In the genomic region with DNA sequence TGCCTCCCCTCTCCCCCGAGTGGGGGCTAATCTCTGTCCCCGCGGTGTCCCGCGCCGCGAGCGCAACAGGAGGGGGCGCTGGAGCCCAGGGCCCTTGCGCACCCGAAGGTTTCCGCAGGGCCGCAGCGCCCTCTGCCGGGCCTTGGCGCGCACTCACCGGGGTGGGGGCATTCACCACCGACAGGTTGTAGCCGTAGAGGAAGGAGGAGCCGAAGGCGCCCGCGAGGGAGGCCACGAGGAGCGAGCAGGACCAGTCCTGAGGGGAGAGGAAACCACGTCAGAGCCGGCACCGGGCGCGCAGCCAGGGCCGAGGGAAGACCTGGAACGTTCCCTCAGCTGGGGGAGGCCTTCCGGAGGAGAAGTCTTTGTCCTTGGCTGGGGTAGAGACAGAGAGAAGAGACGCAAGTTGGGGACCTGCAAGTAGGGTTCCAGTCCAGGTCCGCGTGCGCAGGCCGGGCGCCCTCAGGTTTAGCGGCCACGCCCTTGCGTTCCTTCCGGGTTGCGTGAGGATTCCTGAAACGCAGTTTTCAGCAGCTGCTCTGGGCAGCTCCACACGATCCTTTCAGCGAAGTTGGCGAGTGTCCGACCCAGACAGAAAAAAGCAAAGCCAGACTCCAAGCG, we compare ENCODE assay signal across 9 cellular contexts. TPM values are rescaled to one million over a fixed set of nuclear protein-coding genes. Genes with fewer than 3 reads are reported as not detected.
DNase-seq lines count a peak whose midpoint lies in the region; ATAC-seq and TF ChIP-seq lines count a peak whose summit lies in the region.
"Had no signal": no experiment of that assay in that cellular context is flagged by ENCODE, and none has a peak within 500 bp of the region (broad histone marks: within the 10 kb centered on the region; RNA-seq: fewer than 3 reads in every experiment).

No MANE protein-coding gene starts in this region.

- TF ChIP-seq CTCF in 22Rv1 (IDR thresholded peaks at IDR 0.05) (peak; percentile 98), choroid plexus epithelial cell (conservative IDR thresholded peaks at IDR 0.05; ENCODE audit: low read depth, low read length) (peak; percentile 97)

- H3K36me3 Mint-ChIP-seq in activated CD4-positive, alpha-beta T cell treated with anti-CD3 and anti-CD28 coated beads for 36 hours (ENCODE audit: low read depth) = no peaks in the 10 kb centered on the region

- H3K4me3 Mint-ChIP-seq in activated CD4-positive, alpha-beta T cell treated with anti-CD3 and anti-CD28 coated beads for 36 hours = peak overlapping the region; percentile 77

- no peaks in the 10 kb centered on the region for H3K9me3 Mint-ChIP-seq in activated CD4-positive, alpha-beta T cell treated with anti-CD3 and anti-CD28 coated beads for 36 hours (ENCODE audit: low read depth)

- peak overlapping the region; percentile 81 for H3K27ac Mint-ChIP-seq in activated CD4-positive, alpha-beta T cell treated with anti-CD3 and anti-CD28 coated beads for 36 hours

- H3K4me3 ChIP-seq in choroid plexus epithelial cell (ENCODE audit: low read depth, low read length) = peak overlapping the region; percentile 61

- ATAC-seq in GM18519 (IDR thresholded peaks at IDR 0.05; ENCODE audit: low FRiP score, unreplicated experiment) = peak; percentile 96
- peak; percentile 86 for ATAC-seq in HG03060 (IDR thresholded peaks at IDR 0.05; ENCODE audit: low read depth, unreplicated experiment)
- peak; percentile 100 for ATAC-seq in activated CD4-positive, alpha-beta T cell treated with anti-CD3 and anti-CD28 coated beads for 36 hours

- POLR2A ChIA-PET in activated CD4-positive, alpha-beta T cell treated with anti-CD3 and anti-CD28 coated beads for 36 hours (lab: Charles Lee) = no interaction called here

- H3K27ac ChIP-seq in 22Rv1 = peak overlapping the region; percentile 52

- CTCF ChIA-PET in activated CD4-positive, alpha-beta T cell treated with anti-CD3 and anti-CD28 coated beads for 36 hours (lab: Charles Lee) = interaction anchor here (0.6 to 1.4 kb wide), 12 partner anchors 24 to 329 kb away, joined by 3 to 7 read pairs (median 3); no protein-coding TSS in a partner anchor

- DNase-seq in NCI-H2196 (lab: John Stamatoyannopoulos, UW; ENCODE audit: unreplicated experiment) = peak; percentile 96
- DNase-seq in activated CD4-positive, alpha-beta T cell treated with anti-CD3 and anti-CD28 coated beads for 36 hours = peak; percentile 97
- DNase-seq in choroid plexus epithelial cell (ENCODE audit: low read depth) = peak; percentile 98
- peak; percentile 94 for DNase-seq in kidney glomerular epithelial cell (lab: John Stamatoyannopoulos, UW)
- peak; percentile 89 to 92 for DNase-seq in stimulated activated CD4-positive, alpha-beta T cell treated with anti-CD3 and anti-CD28 coated beads, Interleukin-15, amount 100 ng/mL, for 48 hours (ENCODE audit: low read depth in 2 of 2)
- DNase-seq: DND-41 had no signal

- peaks cover 6% of the 10 kb centered on the region for H3K4me1 Mint-ChIP-seq in activated CD4-positive, alpha-beta T cell treated with anti-CD3 and anti-CD28 coated beads for 36 hours

- intact Hi-C loops in activated CD4-positive, alpha-beta T cell treated with anti-CD3 and anti-CD28 coated beads for 36 hours (cut with DNase I, micrococcal nuclease) = loop anchor here (1.0 to 10.0 kb wide), 8 partner anchors 98 to 524 kb away; a partner anchor contains a TSS

- no peaks in the 10 kb centered on the region for H3K27me3 Mint-ChIP-seq in activated CD4-positive, alpha-beta T cell treated with anti-CD3 and anti-CD28 coated beads for 36 hours

RNA-seq across cellular contexts. Expression of a gene that starts 2.4 kb away (rescaled TPM):
- total RNA-seq in activated CD4-positive, alpha-beta T cell treated with anti-CD3 and anti-CD28 coated beads for 36 hours = under 1 TPM; 0.39 to 0.76 TPM

Comparison
In these comparisons a context has a peak if more than half of its experiments do, and no peak if none do; other contexts are left out.
1. Peak in every context shown above with its lines: DNase-seq, ATAC-seq, H3K4me3 ChIP-seq and H3K27ac ChIP-seq.